16 cellular contexts compared by ENCODE assay signal in the genomic region with DNA sequence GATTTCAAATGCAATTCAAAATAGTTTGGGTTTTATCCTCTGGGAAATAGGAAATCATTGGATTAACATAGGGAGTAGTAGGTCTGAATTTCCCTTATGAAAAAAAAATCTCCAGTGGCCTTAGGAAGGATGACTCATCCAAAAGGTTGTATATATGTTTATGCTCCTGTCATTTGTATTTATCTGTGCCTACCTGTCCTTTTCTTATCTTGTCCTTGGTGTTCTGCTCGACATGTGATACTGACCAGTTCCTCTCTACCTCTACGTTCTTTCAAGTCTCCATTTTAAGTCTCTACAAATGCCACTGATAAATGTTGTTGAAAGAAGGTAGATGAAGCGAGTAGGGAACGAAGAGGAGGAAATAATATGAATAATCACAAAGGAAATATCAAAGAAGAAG. TPM values are rescaled to one million over a fixed set of nuclear protein-coding genes. Genes with fewer than 3 reads are reported as not detected.
"Had no signal": no experiment of that assay in that cellular context is flagged by ENCODE, and none has a peak within 500 bp of the region (broad histone marks: within the 10 kb centered on the region; RNA-seq: fewer than 3 reads in every experiment).

No MANE protein-coding gene starts in this region.

- H3K9me3 ChIP-seq: colonic mucosa, sigmoid colon, suprapubic skin, thyroid gland, upper lobe of left lung, uterus had no signal

- H3K4me3 Mint-ChIP-seq: naive thymus-derived CD4-positive, alpha-beta T cell; nephron progenitor cell had no signal

- H3K27ac Mint-ChIP-seq: naive thymus-derived CD4-positive, alpha-beta T cell; nephron progenitor cell had no signal

- H3K4me1 Mint-ChIP-seq: naive thymus-derived CD4-positive, alpha-beta T cell had no signal

- H3K27me3 Mint-ChIP-seq: naive thymus-derived CD4-positive, alpha-beta T cell had no signal

- H3K9me3 Mint-ChIP-seq: nephron progenitor cell had no signal

- H3K4me1 ChIP-seq: colonic mucosa, foreskin keratinocyte, upper lobe of left lung, uterus had no signal

- H3K36me3 ChIP-seq: colonic mucosa, sigmoid colon, suprapubic skin, thyroid gland, upper lobe of left lung, uterus had no signal

- DNase-seq: colonic mucosa; dermis blood vessel endothelial cell; foreskin keratinocyte; head of caudate nucleus; hippocampal formation; mesendoderm; naive thymus-derived CD4-positive, alpha-beta T cell; nephron progenitor cell; sigmoid colon; stimulated activated CD4-positive, alpha-beta T cell treated with anti-CD3 and anti-CD28 coated beads, Interleukin-2, amount 100 ng/mL, for 48 hours; stimulated activated naive CD4-positive, alpha-beta T cell treated with Interleukin-2 at 50 U/mL for 16 hours; thyroid gland; upper lobe of left lung; uterus had no signal

- H3K36me3 Mint-ChIP-seq: naive thymus-derived CD4-positive, alpha-beta T cell had no signal

- ATAC-seq: foreskin keratinocyte; naive thymus-derived CD4-positive, alpha-beta T cell had no signal

- H3K27me3 ChIP-seq: colonic mucosa, foreskin keratinocyte, sigmoid colon, suprapubic skin, thyroid gland, upper lobe of left lung, uterus had no signal

- H3K4me3 ChIP-seq: colonic mucosa, sigmoid colon, skin epidermis, suprapubic skin, thyroid gland, upper lobe of left lung, uterus had no signal

- H3K27ac ChIP-seq: colonic mucosa, foreskin keratinocyte, sigmoid colon, skin epidermis, suprapubic skin, thyroid gland, upper lobe of left lung, uterus had no signal

RNA-seq across cellular contexts. Expression of a gene that starts 3.0 kb away (rescaled TPM):
- polyA plus RNA-seq: naive thymus-derived CD4-positive, alpha-beta T cell had no signal
